Comparison of ENCODE assay signal across 13 cellular contexts in genomic region chr1:67619080-67619479, GRCh38.
A peak's percentile ranks its signal among the peaks of the same experiment; 100 is the strongest.
DNase-seq lines count a peak whose midpoint lies in the region; ATAC-seq and TF ChIP-seq lines count a peak whose summit lies in the region.
"Had no signal": no experiment of that assay in that cellular context is flagged by ENCODE, and none has a peak within 500 bp of the region (broad histone marks: within the 10 kb centered on the region; RNA-seq: fewer than 3 reads in every experiment).

No MANE protein-coding gene starts in this region.

- 45 to 66% (median 60%) methylated on average over 2 of the region's 2 CpGs for WGBS in heart left ventricle, 4 donors

- peak in 2 of 4 donors; percentile 24 to 42 for ATAC-seq in heart left ventricle
- ATAC-seq in sciatic nerve = peak; percentile 56
- ATAC-seq in GM21737 (IDR thresholded peaks at IDR 0.05; ENCODE audit: unreplicated experiment) = no peak

- intact Hi-C loops in heart left ventricle (cut with DNase I) = no loop called here
- intact Hi-C loops in sciatic nerve (cut with DNase I) = no loop called here

- POLR2A ChIA-PET in HEK293T (lab: Yijun Ruan, JAX) = interaction anchor here (0.6 to 1.0 kb wide), 2 partner anchors 63 to 68 kb away, joined by 3 to 4 read pairs; no protein-coding TSS in a partner anchor

- CTCF ChIA-PET in HEK293T (lab: Yijun Ruan, JAX) = interaction anchor here (0.9 kb wide), 1 partner anchor 14 kb away, joined by 3 read pairs; no protein-coding TSS in a partner anchor

- H2AFZ ChIP-seq in ACC112 (ENCODE audit: low read length, unreplicated experiment) = peak overlapping the region; percentile 99

- H3K9me3 ChIP-seq in heart left ventricle = no peaks in the 10 kb centered on the region

- no peak for DNase-seq in brain microvascular endothelial cell
- no peak for DNase-seq in heart left ventricle
- no peak for DNase-seq in sciatic nerve (ENCODE audit: low spot score)
- no peak for DNase-seq in HEK293T (ENCODE audit: extremely low spot score)
- DNase-seq in substantia nigra (lab: John Stamatoyannopoulos, UW) = no peak
- no peak for DNase-seq in NCI-H345 (lab: John Stamatoyannopoulos, UW)
- DNase-seq: activated T-cell treated with anti-CD3 and anti-CD28 coated beads, Interleukin-2, amount 50 U/mL, for 24 hours; H9; NCI-H1436; NCI-H69 had no signal

- no peaks in the 10 kb centered on the region for H3K79me2 ChIP-seq in ACC112 (ENCODE audit: control insufficient read depth, insufficient read depth, low read length, unreplicated experiment)

- in situ Hi-C loops in brain microvascular endothelial cell (cut with HindIII; ENCODE audit: low pct_ligation_motif_present, low sequenced_read_pairs) = no loop called here

- TF ChIP-seq POLR2A in heart left ventricle (IDR thresholded peaks at IDR 0.05) = no peak

- no peaks in the 10 kb centered on the region for H3K36me3 ChIP-seq in ACC112 (ENCODE audit: insufficient read depth, low read length)
- no peaks in the 10 kb centered on the region for H3K36me3 ChIP-seq in brain microvascular endothelial cell (replicated peaks)
- H3K36me3 ChIP-seq in heart left ventricle = no peaks in the 10 kb centered on the region
- H3K36me3 ChIP-seq: cardiac muscle cell had no signal

- H3K4me1 ChIP-seq in ACC112 (ENCODE audit: control insufficient read depth, insufficient read depth, low read length, unreplicated experiment) (peaks cover 21% of the 10 kb centered on the region), heart left ventricle (peaks cover 0 to 15% (median 1%) of the 10 kb centered on the region in 12 donors)

- H3K27ac ChIP-seq in ACC112 (ENCODE audit: low read depth, low read length) (peak overlapping the region; percentile 47), brain microvascular endothelial cell (peak overlapping the region; percentile 68), heart left ventricle (peak overlapping the region in 11 of 12 donors; percentile 6 to 66 (median 49)), substantia nigra (ENCODE audit: low read depth, low read length, poor library complexity, severe bottlenecking) (no peak overlapping the region)
- H3K27ac ChIP-seq: cardiac muscle cell had no signal

- H3K27me3 ChIP-seq in ACC112 (ENCODE audit: insufficient read depth, low read length) (no peaks in the 10 kb centered on the region), brain microvascular endothelial cell (replicated peaks) (no peaks in the 10 kb centered on the region), heart left ventricle (no peaks in the 10 kb centered on the region)
- H3K27me3 ChIP-seq: cardiac muscle cell had no signal

- TF ChIP-seq CTCF in brain microvascular endothelial cell (IDR thresholded peaks at IDR 0.05; ENCODE audit: low read depth, low read length, missing control alignments) = no peak
- TF ChIP-seq CTCF in heart left ventricle (IDR thresholded peaks at IDR 0.05) = no peak

- peak overlapping the region; percentile 70 for H3K4me3 ChIP-seq in ACC112 (ENCODE audit: low read depth, low read length)
- H3K4me3 ChIP-seq in brain microvascular endothelial cell (ENCODE audit: low read depth, low read length) = no peak overlapping the region
- peak overlapping the region in 1 of 12 donors; percentile 10 for H3K4me3 ChIP-seq in heart left ventricle
- H3K4me3 ChIP-seq: cardiac muscle cell had no signal

TF ChIP-seq in HEK293T, 16 proteins besides CTCF, POLR2A, EP300 and RAD21:
- TF ChIP-seq HDGF (IDR thresholded peaks at IDR 0.05; ENCODE audit: borderline replicate concordance) = no peak
- TF ChIP-seq FOXM1 (IDR thresholded peaks at IDR 0.05; ENCODE audit: borderline replicate concordance) = no peak
- no peak for TF ChIP-seq LEF1 (IDR thresholded peaks at IDR 0.05; ENCODE audit: borderline replicate concordance)
- no peak for TF ChIP-seq ELF4 (IDR thresholded peaks at IDR 0.05)
- no peak for TF ChIP-seq NFRKB (IDR thresholded peaks at IDR 0.05)
- no peak for TF ChIP-seq BHLHE40 (IDR thresholded peaks at IDR 0.05; ENCODE audit: borderline replicate concordance)
- no peak for TF ChIP-seq ZNF384 (IDR thresholded peaks at IDR 0.05)
- no peak for TF ChIP-seq FOXA1 (IDR thresholded peaks at IDR 0.05)
- no peak for TF ChIP-seq PKNOX1 (IDR thresholded peaks at IDR 0.05)
